8 cellular contexts compared by ENCODE assay signal in the genomic region with DNA sequence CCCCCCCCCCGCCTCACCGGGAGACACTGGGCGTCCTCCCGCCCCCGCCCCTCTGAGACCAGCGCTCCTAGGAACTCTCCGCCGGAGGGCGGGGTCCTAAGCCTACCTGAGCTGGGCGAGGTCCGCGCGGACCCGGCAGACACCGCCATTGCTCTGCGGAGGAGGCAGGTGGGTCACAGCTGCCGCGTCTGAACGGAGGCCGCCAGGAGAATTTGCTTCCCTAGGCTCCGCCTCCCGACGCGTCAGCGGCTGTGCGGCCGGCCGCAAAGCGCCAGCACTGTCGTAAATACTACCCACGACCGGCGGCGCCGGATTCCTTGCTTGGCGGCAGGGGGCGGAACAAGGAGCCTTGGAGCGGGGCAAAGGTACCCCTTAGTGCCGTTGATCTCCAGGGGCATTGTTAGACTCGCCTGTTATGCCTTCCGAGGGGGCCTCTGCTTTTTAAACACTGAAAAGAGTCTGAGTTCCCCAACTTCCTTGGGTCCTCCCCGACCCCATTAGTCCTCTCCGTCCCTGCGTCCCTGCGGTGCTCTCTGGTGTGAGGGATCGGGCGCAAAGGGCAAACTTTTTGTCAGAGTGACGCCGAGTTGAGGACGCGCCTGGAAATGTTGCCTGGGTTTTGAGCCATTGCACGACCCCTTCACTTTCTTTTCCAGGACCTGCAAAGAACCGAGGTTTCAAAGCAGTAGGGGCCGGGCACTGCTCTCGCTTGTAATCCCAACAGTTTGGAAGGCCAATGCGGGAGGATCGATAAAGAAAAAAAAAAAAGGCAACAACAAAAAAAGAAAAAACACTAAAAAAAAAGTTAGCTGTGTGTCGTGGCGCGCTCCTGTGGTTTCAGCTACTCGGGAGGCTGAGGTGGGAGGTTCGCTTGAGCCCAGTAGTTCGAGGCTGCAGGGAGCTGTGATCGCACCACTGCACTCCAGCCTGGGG. TPM values are rescaled to one million over a fixed set of nuclear protein-coding genes. Genes with fewer than 3 reads are reported as not detected.
DNase-seq lines count a peak whose midpoint lies in the region; ATAC-seq and TF ChIP-seq lines count a peak whose summit lies in the region.

A gene (minus strand): TSS at position 214 of the 933 bp plus-strand sequence. CDS start 65 bp downstream, at position 149.

- H3K4me2 ChIP-seq in Loucy (ENCODE audit: low read depth, low read length, poor library complexity, severe bottlenecking): peak within 1 kb of the TSS; percentile 93

- H3K27ac ChIP-seq in RWPE2 (ENCODE audit: poor library complexity, severe bottlenecking): peak within 1 kb of the TSS; percentile 34

- H3K79me2 ChIP-seq in Loucy (ENCODE audit: insufficient read depth, low read length): peaks cover 47% of the 10 kb centered on the region

- H4K20me1 ChIP-seq in Loucy (ENCODE audit: insufficient read depth, low read length, poor library complexity, severe bottlenecking): peaks cover 4% of the 10 kb centered on the region

- no peaks in the 10 kb centered on the region for H3K27me3 Mint-ChIP-seq in activated T-helper 17 cell treated with anti-CD3 and anti-CD28 coated beads, Interleukin-2, amount 50 U/mL, for 72 hours
- no peaks in the 10 kb centered on the region for H3K27me3 Mint-ChIP-seq in natural killer cell treated with Interleukin-12 subunit alpha and Interleukin-12 subunit beta and Interleukin-15 and Interleukin-18, amount 100 ng/mL, for 72 hours

- peak within 1 kb of the TSS; percentile 97 for H2AFZ ChIP-seq in Loucy (ENCODE audit: low read length)

- H3K9me3 ChIP-seq in Loucy (ENCODE audit: insufficient read depth, low read depth, low read length) (no peaks in the 10 kb centered on the region), RWPE2 (ENCODE audit: severe bottlenecking) (no peaks in the 10 kb centered on the region)

- peaks cover 4% of the 10 kb centered on the region for H3K4me1 Mint-ChIP-seq in activated T-helper 17 cell treated with anti-CD3 and anti-CD28 coated beads, Interleukin-2, amount 50 U/mL, for 72 hours
- peaks cover 11 to 21% of the 10 kb centered on the region in 2 donors for H3K4me1 Mint-ChIP-seq in natural killer cell treated with Interleukin-12 subunit alpha and Interleukin-12 subunit beta and Interleukin-15 and Interleukin-18, amount 100 ng/mL, for 72 hours (ENCODE audit: low read depth in 2 of 2)

- peak within 1 kb of the TSS; percentile 93 for H3K4me3 Mint-ChIP-seq in activated T-helper 17 cell treated with anti-CD3 and anti-CD28 coated beads, Interleukin-2, amount 50 U/mL, for 72 hours
- peak within 1 kb of the TSS; percentile 98 for H3K4me3 Mint-ChIP-seq in natural killer cell treated with Interleukin-12 subunit alpha and Interleukin-12 subunit beta and Interleukin-15 and Interleukin-18, amount 100 ng/mL, for 72 hours

- peak within 1 kb of the TSS; percentile 97 for H3K9ac ChIP-seq in Loucy (ENCODE audit: low read depth, low read length, poor library complexity, severe bottlenecking)

- H3K27me3 ChIP-seq in Loucy (ENCODE audit: insufficient read depth, low read length, poor library complexity, severe bottlenecking) (no peaks in the 10 kb centered on the region), RWPE2 (ENCODE audit: insufficient read depth, poor library complexity, severe bottlenecking) (no peaks in the 10 kb centered on the region)

- no peaks in the 10 kb centered on the region for H3K9me2 ChIP-seq in Loucy (replicated peaks; ENCODE audit: low read depth, low read length)

- ATAC-seq in RWPE2 (ENCODE audit: low read depth): peak; percentile 94
- ATAC-seq in activated T-helper 17 cell treated with anti-CD3 and anti-CD28 coated beads, Interleukin-2, amount 50 U/mL, for 72 hours (replicated peaks): peak; percentile 97
- ATAC-seq in natural killer cell treated with Interleukin-12 subunit alpha and Interleukin-12 subunit beta and Interleukin-15 and Interleukin-18, amount 100 ng/mL, for 72 hours: peak; percentile 97 to 98

- peaks cover 15% of the 10 kb centered on the region for H3K4me1 ChIP-seq in Loucy (ENCODE audit: insufficient read depth, low read length, poor library complexity, severe bottlenecking)
- no peaks in the 10 kb centered on the region for H3K4me1 ChIP-seq in RWPE2 (ENCODE audit: insufficient read depth, poor library complexity, severe bottlenecking)

- TF ChIP-seq CTCF in Loucy (conservative IDR thresholded peaks at IDR 0.05; ENCODE audit: low read length) (no peak), RWPE2 (IDR thresholded peaks at IDR 0.05; ENCODE audit: poor library complexity, severe bottlenecking) (no peak)

- DNase-seq in EH (ENCODE audit: low read depth): peak; percentile 91
- DNase-seq in H4 (ENCODE audit: low spot score): peak; percentile 89
- DNase-seq in RWPE2 (ENCODE audit: low spot score): peak; percentile 93
- peak; percentile 87 for DNase-seq in fibroblast of peridontal ligament (ENCODE audit: extremely low read depth)
- DNase-seq in natural killer cell treated with Interleukin-12 subunit alpha and Interleukin-12 subunit beta and Interleukin-15 and Interleukin-18, amount 100 ng/mL, for 72 hours (ENCODE audit: low spot score): peak; percentile 93
- DNase-seq in stimulated activated naive CD4-positive, alpha-beta T cell treated with Interleukin-2 at 50 U/mL for 16 hours (lab: John Stamatoyannopoulos, UW): peak; percentile 94

- H3K27ac Mint-ChIP-seq in activated T-helper 17 cell treated with anti-CD3 and anti-CD28 coated beads, Interleukin-2, amount 50 U/mL, for 72 hours: peak within 1 kb of the TSS; percentile 92
- H3K27ac Mint-ChIP-seq in natural killer cell treated with Interleukin-12 subunit alpha and Interleukin-12 subunit beta and Interleukin-15 and Interleukin-18, amount 100 ng/mL, for 72 hours: peak within 1 kb of the TSS; percentile 89 to 96

- H3F3A ChIP-seq in Loucy (ENCODE audit: low read depth): no peaks in the 10 kb centered on the region

- no peaks in the 10 kb centered on the region for H3K9me3 Mint-ChIP-seq in activated T-helper 17 cell treated with anti-CD3 and anti-CD28 coated beads, Interleukin-2, amount 50 U/mL, for 72 hours
- no peaks in the 10 kb centered on the region for H3K9me3 Mint-ChIP-seq in natural killer cell treated with Interleukin-12 subunit alpha and Interleukin-12 subunit beta and Interleukin-15 and Interleukin-18, amount 100 ng/mL, for 72 hours

- no peaks in the 10 kb centered on the region for H3K36me3 ChIP-seq in Loucy (ENCODE audit: insufficient read depth, low read length)
- H3K36me3 ChIP-seq in RWPE2 (ENCODE audit: low read depth): peaks cover 30% of the 10 kb centered on the region

- H3K4me3 ChIP-seq in Loucy (ENCODE audit: low read length, poor library complexity, severe bottlenecking) (peak within 1 kb of the TSS; percentile 98), RWPE2 (ENCODE audit: severe bottlenecking) (peak within 1 kb of the TSS; percentile 50)

- peaks cover 29% of the 10 kb centered on the region for H3K36me3 Mint-ChIP-seq in activated T-helper 17 cell treated with anti-CD3 and anti-CD28 coated beads, Interleukin-2, amount 50 U/mL, for 72 hours (ENCODE audit: low read depth)
- H3K36me3 Mint-ChIP-seq in natural killer cell treated with Interleukin-12 subunit alpha and Interleukin-12 subunit beta and Interleukin-15 and Interleukin-18, amount 100 ng/mL, for 72 hours: peaks cover 6% of the 10 kb centered on the region

RNA-seq across cellular contexts. Expression of the gene that starts here (rescaled TPM):
- 36.8 and 44.7 TPM in 2 replicates for total RNA-seq in H4 (2014; rRNA removed; shearing (Covaris generic))
- 10 to 100 TPM; 21.3 to 21.7 TPM for total RNA-seq in activated T-helper 17 cell treated with anti-CD3 and anti-CD28 coated beads, Interleukin-2, amount 50 U/mL, for 72 hours
- 10 to 100 TPM; 24.9 to 37.1 TPM for total RNA-seq in natural killer cell treated with Interleukin-12 subunit alpha and Interleukin-12 subunit beta and Interleukin-15 and Interleukin-18, amount 100 ng/mL, for 72 hours

Comparison
In these comparisons a context has a peak if more than half of its experiments do, and no peak if none do; other contexts are left out.
1. Peak in every context shown above with its lines: DNase-seq, ATAC-seq, H3K4me3 ChIP-seq and H3K27ac ChIP-seq.